Comparison of ENCODE assay signal across 10 cellular contexts in genomic region chr12:28569698-28570411, GRCh38.
DNase-seq lines count a peak whose midpoint lies in the region; ATAC-seq and TF ChIP-seq lines count a peak whose summit lies in the region.
"Had no signal": no experiment of that assay in that cellular context is flagged by ENCODE, and none has a peak within 500 bp of the region (broad histone marks: within the 10 kb centered on the region; RNA-seq: fewer than 3 reads in every experiment).

No MANE protein-coding gene starts in this region.

- peak; percentile 75 for ATAC-seq in omental fat pad (ENCODE audit: low FRiP score)

- H3K4me3 ChIP-seq in epithelial cell of esophagus (ENCODE audit: low read length) = no peak overlapping the region

- peak; percentile 69 for DNase-seq in AG20443 (ENCODE audit: low spot score)
- peak; percentile 6 for DNase-seq in MV-4-11 (lab: John Stamatoyannopoulos, UW)
- peak; percentile 68 for DNase-seq in epithelial cell of esophagus (ENCODE audit: low read depth)
- no peak for DNase-seq in omental fat pad (ENCODE audit: low spot score)
- no peak for DNase-seq in activated gamma-delta T cell treated with Interleukin-2 at 50 U/mL for 16 hours
- no peak for DNase-seq in mucosa of gallbladder (ENCODE audit: low spot score)
- DNase-seq in foreskin melanocyte = no peak
- no peak for DNase-seq in RPMI8226
- DNase-seq: head of caudate nucleus, NCI-H1930 had no signal

- TF ChIP-seq CTCF in epithelial cell of esophagus (IDR thresholded peaks at IDR 0.05; ENCODE audit: insufficient read depth, low read depth, low read length, missing control alignments) = no peak
- no peak for TF ChIP-seq CTCF in omental fat pad (IDR thresholded peaks at IDR 0.05)

Comparison
In these comparisons a context has a peak if more than half of its experiments do, and no peak if none do; other contexts are left out.
1. DNase-seq: peak in AG20443 (single experiment), MV-4-11 (single experiment) and epithelial cell of esophagus (single experiment); none in omental fat pad (single experiment), activated gamma-delta T cell treated with Interleukin-2 at 50 U/mL for 16 hours (single experiment), mucosa of gallbladder (single experiment), foreskin melanocyte (single experiment) and RPMI8226 (single experiment).